ENCODE assay signal across 12 cellular contexts in genomic region chr7:44575054-44575453, GRCh38. TPM values are rescaled to one million over a fixed set of nuclear protein-coding genes. Genes with fewer than 3 reads are reported as not detected.
DNase-seq lines count a peak whose midpoint lies in the region; ATAC-seq and TF ChIP-seq lines count a peak whose summit lies in the region.
"Had no signal": no experiment of that assay in that cellular context is flagged by ENCODE, and none has a peak within 500 bp of the region (broad histone marks: within the 10 kb centered on the region; RNA-seq: fewer than 3 reads in every experiment).

No MANE protein-coding gene starts in this region.

- no peak overlapping the region for H3K27ac ChIP-seq in DND-41 (ENCODE audit: low read length)
- H3K27ac ChIP-seq in Karpas-422 (ENCODE audit: low read length): no peak overlapping the region
- H3K27ac ChIP-seq in mammary epithelial cell (ENCODE audit: insufficient read depth, low read depth, low read length): no peak overlapping the region
- no peak overlapping the region for H3K27ac ChIP-seq in WERI-Rb-1

- H3K27ac Mint-ChIP-seq in neural crest cell (ENCODE audit: unreplicated experiment): peak overlapping the region; percentile 50

- no peak for ATAC-seq in DND-41 (ENCODE audit: insufficient read depth, low read depth)
- ATAC-seq in HG02623 (IDR thresholded peaks at IDR 0.05; ENCODE audit: unreplicated experiment): no peak

- DNase-seq in DND-41 (no peak), Karpas-422 (no peak), mammary epithelial cell (no peak), neural crest cell (ENCODE audit: low read depth, low spot score) (no peak), WERI-Rb-1 (no peak)
- no peak for DNase-seq in stimulated activated naive CD4-positive, alpha-beta T cell (lab: John Stamatoyannopoulos, UW)
- DNase-seq: hypothalamus, NCI-H1105 treated with DMSO at 0.1 percent for 48 hours, posterior cingulate gyrus had no signal

- H3K4me3 ChIP-seq in DND-41 (ENCODE audit: low read depth in 1 of 2, low read length in 2 of 2): peak overlapping the region in 1 of 2 experiments; percentile 78; a peak in 2 of 4 replicates
- peak overlapping the region; percentile 87 for H3K4me3 ChIP-seq in Karpas-422 (ENCODE audit: low read length)
- no peak overlapping the region for H3K4me3 ChIP-seq in mammary epithelial cell (replicated peaks in 1 of 3; ENCODE audit: insufficient read depth in 1 of 3, low read depth in 2 of 3, low read length in 3 of 3)
- H3K4me3 ChIP-seq in WERI-Rb-1 (ENCODE audit: low read depth, low read length): no peak overlapping the region

- peak overlapping the region; percentile 97 for H3K4me3 Mint-ChIP-seq in neural crest cell

- intact Hi-C loops in mammary epithelial cell (cut with micrococcal nuclease): no loop called here

- H3K79me2 ChIP-seq in DND-41 (ENCODE audit: insufficient read depth, low read length): peaks cover 60% of the 10 kb centered on the region
- H3K79me2 ChIP-seq in Karpas-422 (ENCODE audit: low read length): peaks cover 46% of the 10 kb centered on the region
- peaks cover 71% of the 10 kb centered on the region for H3K79me2 ChIP-seq in mammary epithelial cell (ENCODE audit: insufficient read depth, low read length)

- H3K9me3 ChIP-seq in DND-41 (ENCODE audit: insufficient read depth, low read length, severe bottlenecking): no peaks in the 10 kb centered on the region
- H3K9me3 ChIP-seq in Karpas-422 (ENCODE audit: low read length): no peaks in the 10 kb centered on the region
- H3K9me3 ChIP-seq in mammary epithelial cell (replicated peaks; ENCODE audit: insufficient read depth, low read length): no peaks in the 10 kb centered on the region
- H3K9me3 ChIP-seq in WERI-Rb-1 (ENCODE audit: severe bottlenecking): no peaks in the 10 kb centered on the region

- no peaks in the 10 kb centered on the region for H3K9me2 ChIP-seq in Karpas-422 (replicated peaks; ENCODE audit: insufficient read depth, low read length)

- in situ Hi-C loops in mammary epithelial cell (cut with MboI; ENCODE audit: low sequenced_read_pairs in 2 of 2): loop anchor here (25.0 kb wide), 2 partner anchors 262 to 562 kb away; partner anchors contain the start of gene H2AZ2 (in 1 of the 2)

- no peak for TF ChIP-seq CTCF in DND-41 (IDR thresholded peaks at IDR 0.05; ENCODE audit: borderline replicate concordance, extremely low read depth, low read length, poor library complexity, severe bottlenecking)
- no peak for TF ChIP-seq CTCF in mammary epithelial cell (conservative IDR thresholded peaks at IDR 0.05 in 1 of 2, IDR thresholded peaks at IDR 0.05 in 1 of 2; ENCODE audit: extremely low read depth in 1 of 2, insufficient read depth in 1 of 2, low read depth in 1 of 2, low read length in 2 of 2)
- TF ChIP-seq CTCF in neural crest cell (conservative IDR thresholded peaks at IDR 0.05): no peak
- TF ChIP-seq CTCF in WERI-Rb-1 (IDR thresholded peaks at IDR 0.05; ENCODE audit: low read depth, low read length): no peak

- peaks cover 40% of the 10 kb centered on the region for H3K4me1 Mint-ChIP-seq in neural crest cell

- H3K4me1 ChIP-seq in DND-41 (ENCODE audit: insufficient read depth, low read length): peaks cover 41% of the 10 kb centered on the region
- peaks cover 32% of the 10 kb centered on the region for H3K4me1 ChIP-seq in Karpas-422 (ENCODE audit: low read length)
- H3K4me1 ChIP-seq in mammary epithelial cell (ENCODE audit: insufficient read depth, low read length): peaks cover 10% of the 10 kb centered on the region

- peak overlapping the region; percentile 95 for H3K4me2 ChIP-seq in DND-41 (ENCODE audit: insufficient read depth, low read length)
- H3K4me2 ChIP-seq in Karpas-422 (ENCODE audit: low read depth, low read length, poor library complexity, severe bottlenecking): peak overlapping the region; percentile 79
- H3K4me2 ChIP-seq in mammary epithelial cell (ENCODE audit: insufficient read depth, low read depth, low read length): peak overlapping the region; percentile 83

- H3K36me3 Mint-ChIP-seq in neural crest cell (ENCODE audit: low read depth): peaks cover 20% of the 10 kb centered on the region

- H4K20me1 ChIP-seq in DND-41 (ENCODE audit: insufficient read depth, low read length) (no peaks in the 10 kb centered on the region; the same call in 1 of the 2 replicates), Karpas-422 (ENCODE audit: insufficient read depth, low read depth, low read length) (0 out of 2 replicates have a peak, but pooled peaks cover 3% of the 10 kb centered on the region), mammary epithelial cell (ENCODE audit: insufficient read depth, low read length) (no peaks in the 10 kb centered on the region)

- no peak overlapping the region for H2AFZ ChIP-seq in DND-41 (ENCODE audit: low read depth, low read length)
- H2AFZ ChIP-seq in Karpas-422 (ENCODE audit: low read length): no peak overlapping the region
- no peak overlapping the region for H2AFZ ChIP-seq in mammary epithelial cell (ENCODE audit: low read depth, low read length)

- H3K36me3 ChIP-seq in DND-41 (ENCODE audit: insufficient read depth, low read length) (peaks cover 64% of the 10 kb centered on the region), Karpas-422 (ENCODE audit: insufficient read depth, low read length) (peaks cover 30% of the 10 kb centered on the region), mammary epithelial cell (ENCODE audit: insufficient read depth, low read length) (peaks cover 38% of the 10 kb centered on the region), WERI-Rb-1 (peaks cover 72% of the 10 kb centered on the region)

- dilution Hi-C loops in mammary epithelial cell (cut with HindIII; ENCODE audit: low sequenced_read_pairs): no loop called here

- peak overlapping the region; percentile 87; the same call in 1 of the 2 replicates for H3K9ac ChIP-seq in DND-41 (ENCODE audit: low read depth, low read length)
- peak overlapping the region; percentile 95 for H3K9ac ChIP-seq in Karpas-422 (ENCODE audit: low read length)
- no peak overlapping the region for H3K9ac ChIP-seq in mammary epithelial cell (ENCODE audit: insufficient read depth, low read length)

- no peaks in the 10 kb centered on the region for H3K9me3 Mint-ChIP-seq in neural crest cell

- BruUV-seq in mammary epithelial cell (replicated peaks; lab: Mats Ljungman, UMichigan): no TSS peak

- CTCF ChIA-PET in mammary epithelial cell (lab: Charles Lee; ENCODE audit: low non-redundant PET): no interaction called here

- H3K27me3 ChIP-seq in DND-41 (ENCODE audit: insufficient read depth, low read length, poor library complexity): no peaks in the 10 kb centered on the region
- H3K27me3 ChIP-seq in Karpas-422 (ENCODE audit: low read length): no peaks in the 10 kb centered on the region
- no peaks in the 10 kb centered on the region for H3K27me3 ChIP-seq in mammary epithelial cell (ENCODE audit: insufficient read depth, low read length)
- no peaks in the 10 kb centered on the region for H3K27me3 ChIP-seq in WERI-Rb-1 (ENCODE audit: insufficient read depth, low read depth, severe bottlenecking)

- H3K27me3 Mint-ChIP-seq in neural crest cell (ENCODE audit: low read depth): no peaks in the 10 kb centered on the region

RNA-seq across cellular contexts. Expression of gene DDX56, which starts 1.3 kb away (rescaled TPM):
- total RNA-seq in Karpas-422 (2014; rRNA removed; shearing (Covaris generic); ENCODE audit: low replicate concordance): 66.8 and 73.3 TPM in 2 replicates
- total RNA-seq in mammary epithelial cell (10 to 100 TPM; 51.3 to 85.8 TPM), neural crest cell (104 and 111 TPM in 2 replicates)
- 78.1 TPM for polyA plus RNA-seq in mammary epithelial cell
- 87.3 TPM for polyA minus RNA-seq in mammary epithelial cell

RNA-seq across cellular contexts. Expression of gene TMED4, which starts 7.0 kb away (rescaled TPM):
- 62.0 and 66.2 TPM in 2 replicates for total RNA-seq in Karpas-422 (2014; rRNA removed; shearing (Covaris generic); ENCODE audit: low replicate concordance)
- total RNA-seq in mammary epithelial cell: 10 to 100 TPM; 48.2 to 87.9 TPM
- polyA plus RNA-seq in mammary epithelial cell: 61.8 TPM
- 37.2 TPM for polyA minus RNA-seq in mammary epithelial cell
- total RNA-seq in neural crest cell: 87.2 and 88.9 TPM in 2 replicates

RNA-seq across cellular contexts. Expression of gene OGDH, which starts 31.4 kb away (rescaled TPM):
- total RNA-seq in Karpas-422 (2014; rRNA removed; shearing (Covaris generic); ENCODE audit: low replicate concordance): 24.9 and 34.9 TPM in 2 replicates
- total RNA-seq in mammary epithelial cell (10 to 100 TPM; 82.4 to 96.9 TPM), neural crest cell (102 and 116 TPM in 2 replicates)
- 81.2 TPM for polyA plus RNA-seq in mammary epithelial cell
- 222 TPM for polyA minus RNA-seq in mammary epithelial cell

RNA-seq across cellular contexts. Expression of gene NPC1L1, which starts 33.9 kb away (rescaled TPM):
- not detected in 2 replicates for total RNA-seq in Karpas-422 (2014; rRNA removed; shearing (Covaris generic); ENCODE audit: low replicate concordance)
- total RNA-seq in mammary epithelial cell: not detected
- not detected for polyA plus RNA-seq in mammary epithelial cell
- not detected for polyA minus RNA-seq in mammary epithelial cell
- 0.12 and 0.18 TPM in 2 replicates for total RNA-seq in neural crest cell
- total RNA-seq: activated CD8-positive, alpha-beta memory T cell treated with anti-CD3 and anti-CD28 coated beads for 36 hours; RPMI7951 had no signal
